30 cellular contexts compared by ENCODE assay signal in genomic region chr7:18210788-18211187, GRCh38.
"Had no signal": no experiment of that assay in that cellular context is flagged by ENCODE, and none has a peak within 500 bp of the region (broad histone marks: within the 10 kb centered on the region; RNA-seq: fewer than 3 reads in every experiment).

No MANE protein-coding gene starts in this region.

- H3K27ac ChIP-seq: adrenal gland, ascending aorta, breast epithelium, esophagus muscularis mucosa had no signal

- H3K4me1 ChIP-seq: ascending aorta, breast epithelium had no signal

- H3K27me3 Mint-ChIP-seq: activated CD4-positive, alpha-beta T cell treated with anti-CD3 and anti-CD28 coated beads for 36 hours; activated CD4-positive, alpha-beta T cell treated with anti-CD3 and anti-CD28 coated beads, Interleukin-2, amount 10 ng/mL, durations not matched to agents 24 days and 14 days; activated CD8-positive, alpha-beta memory T cell treated with anti-CD3 and anti-CD28 coated beads, Interleukin-2, amount 10 ng/mL, durations not matched to agents 7 days and 5 days; activated naive CD4-positive, alpha-beta T cell treated with anti-CD3 and anti-CD28 coated beads, Interleukin-2, amount 50 U/mL, for 24 hours; activated naive CD8-positive, alpha-beta T cell treated with anti-CD3 and anti-CD28 coated beads for 36 hours; activated naive CD8-positive, alpha-beta T cell treated with anti-CD3 and anti-CD28 coated beads, Interleukin-2, amount 50 U/mL, for 24 hours; brain had no signal

- H3K9me3 ChIP-seq: adrenal gland, ascending aorta, breast epithelium, esophagus muscularis mucosa had no signal

- H3K36me3 Mint-ChIP-seq: activated CD4-positive, alpha-beta memory T cell treated with anti-CD3 and anti-CD28 coated beads for 36 hours; activated CD8-positive, alpha-beta memory T cell treated with anti-CD3 and anti-CD28 coated beads, Interleukin-2, amount 10 ng/mL, durations not matched to agents 7 days and 5 days; activated naive CD4-positive, alpha-beta T cell treated with anti-CD3 and anti-CD28 coated beads, Interleukin-2, amount 50 U/mL, for 24 hours; activated naive CD8-positive, alpha-beta T cell treated with anti-CD3 and anti-CD28 coated beads for 36 hours; brain had no signal

- H3K4me1 Mint-ChIP-seq: activated CD4-positive, alpha-beta T cell treated with anti-CD3 and anti-CD28 coated beads for 36 hours; activated CD4-positive, alpha-beta T cell treated with anti-CD3 and anti-CD28 coated beads, Interleukin-2, amount 10 ng/mL, durations not matched to agents 24 days and 14 days; activated CD8-positive, alpha-beta memory T cell treated with anti-CD3 and anti-CD28 coated beads, Interleukin-2, amount 10 ng/mL, durations not matched to agents 7 days and 5 days; activated naive CD4-positive, alpha-beta T cell treated with anti-CD3 and anti-CD28 coated beads, Interleukin-2, amount 50 U/mL, for 24 hours; activated naive CD8-positive, alpha-beta T cell treated with anti-CD3 and anti-CD28 coated beads for 36 hours; activated naive CD8-positive, alpha-beta T cell treated with anti-CD3 and anti-CD28 coated beads, Interleukin-2, amount 50 U/mL, for 24 hours had no signal

- DNase-seq: activated CD4-positive, alpha-beta memory T cell treated with anti-CD3 and anti-CD28 coated beads for 36 hours; activated CD4-positive, alpha-beta T cell treated with anti-CD3 and anti-CD28 coated beads for 36 hours; activated CD4-positive, alpha-beta T cell treated with anti-CD3 and anti-CD28 coated beads, Interleukin-2, amount 10 ng/mL, durations not matched to agents 24 days and 14 days; activated CD4-positive, CD25-positive, alpha-beta regulatory T cell; activated CD4-positive, CD25-positive, alpha-beta regulatory T cell treated with anti-CD3 and anti-CD28 coated beads, Interleukin-2, amount 50 U/mL, for 72 hours; activated CD8-positive, alpha-beta memory T cell treated with anti-CD3 and anti-CD28 coated beads, Interleukin-2, amount 10 ng/mL, durations not matched to agents 7 days and 5 days; activated CD8-positive, alpha-beta memory T cell treated with anti-CD3 and anti-CD28 coated beads, Interleukin-2, amount 50 U/mL, for 4 hours; activated CD8-positive, alpha-beta T cell treated with anti-CD3 and anti-CD28 coated beads, Interleukin-2, amount 10 ng/mL, durations not matched to agents 7 days and 5 days; activated effector memory CD4-positive, alpha-beta T cell treated with anti-CD3 and anti-CD28 coated beads, Interleukin-2, amount 50 U/mL, for 16 hours; activated naive CD4-positive, alpha-beta T cell treated with anti-CD3 and anti-CD28 coated beads for 36 hours; activated naive CD8-positive, alpha-beta T cell treated with anti-CD3 and anti-CD28 coated beads for 36 hours; activated naive CD8-positive, alpha-beta T cell treated with anti-CD3 and anti-CD28 coated beads, Interleukin-2, amount 50 U/mL, for 24 hours; activated T-cell treated with anti-CD3 and anti-CD28 coated beads, Interleukin-2, amount 50 U/mL, for 1 hour; activated T-cell treated with anti-CD3 and anti-CD28 coated beads, Interleukin-2, amount 50 U/mL, for 48 hours; adrenal gland; caudate nucleus; cortex of kidney; dermis blood vessel endothelial cell; effector CD4-positive, alpha-beta T cell; effector memory CD8-positive, alpha-beta T cell; erythroblast; head of caudate nucleus; T-helper 2 cell had no signal

- H3K27me3 ChIP-seq: adrenal gland, ascending aorta, breast epithelium, esophagus muscularis mucosa had no signal

- H3K4me3 Mint-ChIP-seq: activated CD4-positive, alpha-beta memory T cell treated with anti-CD3 and anti-CD28 coated beads for 36 hours; activated CD4-positive, alpha-beta T cell treated with anti-CD3 and anti-CD28 coated beads for 36 hours; activated CD4-positive, alpha-beta T cell treated with anti-CD3 and anti-CD28 coated beads, Interleukin-2, amount 10 ng/mL, durations not matched to agents 24 days and 14 days; activated CD8-positive, alpha-beta memory T cell treated with anti-CD3 and anti-CD28 coated beads, Interleukin-2, amount 10 ng/mL, durations not matched to agents 7 days and 5 days; activated CD8-positive, alpha-beta T cell treated with anti-CD3 and anti-CD28 coated beads, Interleukin-2, amount 10 ng/mL, durations not matched to agents 7 days and 5 days; activated naive CD4-positive, alpha-beta T cell treated with anti-CD3 and anti-CD28 coated beads for 36 hours; activated naive CD4-positive, alpha-beta T cell treated with anti-CD3 and anti-CD28 coated beads, Interleukin-2, amount 50 U/mL, for 24 hours; activated naive CD8-positive, alpha-beta T cell treated with anti-CD3 and anti-CD28 coated beads for 36 hours; activated naive CD8-positive, alpha-beta T cell treated with anti-CD3 and anti-CD28 coated beads, Interleukin-2, amount 50 U/mL, for 24 hours; activated T-helper 1 cell treated with anti-CD3 and anti-CD28 coated beads, Interleukin-12 subunit alpha, Interleukin-12 subunit beta, Interleukin-2, Interleukin-4 antibody, amounts not matched to agents 30 ng/mL and 10 ng/mL and 1 ng/mL, durations not matched to agents 14 hours and 24 hours and 36 hours; brain; effector memory CD8-positive, alpha-beta T cell had no signal

- H3K27ac Mint-ChIP-seq: activated CD4-positive, alpha-beta memory T cell treated with anti-CD3 and anti-CD28 coated beads for 36 hours; activated CD4-positive, alpha-beta T cell treated with anti-CD3 and anti-CD28 coated beads for 36 hours; activated CD4-positive, alpha-beta T cell treated with anti-CD3 and anti-CD28 coated beads, Interleukin-2, amount 10 ng/mL, durations not matched to agents 24 days and 14 days; activated CD8-positive, alpha-beta memory T cell treated with anti-CD3 and anti-CD28 coated beads, Interleukin-2, amount 10 ng/mL, durations not matched to agents 7 days and 5 days; activated CD8-positive, alpha-beta T cell treated with anti-CD3 and anti-CD28 coated beads, Interleukin-2, amount 10 ng/mL, durations not matched to agents 7 days and 5 days; activated naive CD4-positive, alpha-beta T cell treated with anti-CD3 and anti-CD28 coated beads for 36 hours; activated naive CD4-positive, alpha-beta T cell treated with anti-CD3 and anti-CD28 coated beads, Interleukin-2, amount 50 U/mL, for 24 hours; activated naive CD8-positive, alpha-beta T cell treated with anti-CD3 and anti-CD28 coated beads for 36 hours; activated naive CD8-positive, alpha-beta T cell treated with anti-CD3 and anti-CD28 coated beads, Interleukin-2, amount 50 U/mL, for 24 hours; activated T-helper 1 cell treated with anti-CD3 and anti-CD28 coated beads, Interleukin-12 subunit alpha, Interleukin-12 subunit beta, Interleukin-2, Interleukin-4 antibody, amounts not matched to agents 30 ng/mL and 10 ng/mL and 1 ng/mL, durations not matched to agents 14 hours and 24 hours and 36 hours; activated T-helper 2 cell treated with anti-CD3 and anti-CD28 coated beads, Interferon-gamma antibody, Interleukin-2, Interleukin-4, amounts not matched to agents 10 μg/mL and 5 μg/mL and 100 μg/mL, durations not matched to agents 14 hours and 24 hours and 36 hours; effector memory CD8-positive, alpha-beta T cell had no signal

- H3K9me3 Mint-ChIP-seq: activated CD4-positive, alpha-beta memory T cell treated with anti-CD3 and anti-CD28 coated beads for 36 hours; activated CD4-positive, alpha-beta T cell treated with anti-CD3 and anti-CD28 coated beads, Interleukin-2, amount 10 ng/mL, durations not matched to agents 24 days and 14 days; activated naive CD4-positive, alpha-beta T cell treated with anti-CD3 and anti-CD28 coated beads for 36 hours; activated naive CD4-positive, alpha-beta T cell treated with anti-CD3 and anti-CD28 coated beads, Interleukin-2, amount 50 U/mL, for 24 hours; activated naive CD8-positive, alpha-beta T cell treated with anti-CD3 and anti-CD28 coated beads for 36 hours; activated naive CD8-positive, alpha-beta T cell treated with anti-CD3 and anti-CD28 coated beads, Interleukin-2, amount 50 U/mL, for 24 hours; activated T-helper 1 cell treated with anti-CD3 and anti-CD28 coated beads, Interleukin-12 subunit alpha, Interleukin-12 subunit beta, Interleukin-2, Interleukin-4 antibody, amounts not matched to agents 30 ng/mL and 10 ng/mL and 1 ng/mL, durations not matched to agents 14 hours and 24 hours and 36 hours; activated T-helper 2 cell treated with anti-CD3 and anti-CD28 coated beads, Interferon-gamma antibody, Interleukin-2, Interleukin-4, amounts not matched to agents 10 μg/mL and 5 μg/mL and 100 μg/mL, durations not matched to agents 14 hours and 24 hours and 36 hours; brain; effector memory CD8-positive, alpha-beta T cell had no signal

- ATAC-seq: activated CD4-positive, alpha-beta T cell treated with anti-CD3 and anti-CD28 coated beads for 36 hours; activated CD8-positive, alpha-beta memory T cell treated with anti-CD3 and anti-CD28 coated beads, Interleukin-2, amount 10 ng/mL, durations not matched to agents 7 days and 5 days; activated CD8-positive, alpha-beta T cell treated with anti-CD3 and anti-CD28 coated beads, Interleukin-2, amount 10 ng/mL, durations not matched to agents 7 days and 5 days; activated naive CD8-positive, alpha-beta T cell treated with anti-CD3 and anti-CD28 coated beads, Interleukin-2, amount 50 U/mL, for 24 hours; effector memory CD8-positive, alpha-beta T cell had no signal

- H3K36me3 ChIP-seq: adrenal gland, ascending aorta, breast epithelium, esophagus muscularis mucosa had no signal

- H3K4me3 ChIP-seq: adrenal gland, ascending aorta, breast epithelium, esophagus muscularis mucosa had no signal
